10 cellular contexts compared by ENCODE assay signal in genomic region chr12:11875414-11875935, GRCh38.
A peak's percentile ranks its signal among the peaks of the same experiment; 100 is the strongest.
DNase-seq lines count a peak whose midpoint lies in the region; ATAC-seq and TF ChIP-seq lines count a peak whose summit lies in the region.
"Had no signal": no experiment of that assay in that cellular context is flagged by ENCODE, and none has a peak within 500 bp of the region (broad histone marks: within the 10 kb centered on the region; RNA-seq: fewer than 3 reads in every experiment).

No MANE protein-coding gene starts in this region.

- TF ChIP-seq POLR2A in breast epithelium (IDR thresholded peaks at IDR 0.05): no peak

- peak overlapping the region; percentile 75 to 86 for H3K27ac ChIP-seq in breast epithelium

- H3K9me3 Mint-ChIP-seq in IgD-negative memory B cell: no peaks in the 10 kb centered on the region
- H3K9me3 Mint-ChIP-seq in stimulated activated effector memory CD8-positive, alpha-beta T cell treated with anti-CD3 and anti-CD28 coated beads, Interleukin-12 subunit alpha, Interleukin-12 subunit beta, amount 100 ng/mL, for 72 hours: no peaks in the 10 kb centered on the region

- peak in 2 of 3 donors; percentile 4 to 8 for TF ChIP-seq CTCF in breast epithelium (IDR thresholded peaks at IDR 0.05)

- no peaks in the 10 kb centered on the region for H3K36me3 ChIP-seq in breast epithelium

- peaks cover 17% of the 10 kb centered on the region for H3K36me3 Mint-ChIP-seq in IgD-negative memory B cell
- H3K36me3 Mint-ChIP-seq in stimulated activated effector memory CD8-positive, alpha-beta T cell treated with anti-CD3 and anti-CD28 coated beads, Interleukin-12 subunit alpha, Interleukin-12 subunit beta, amount 100 ng/mL, for 72 hours: peaks cover 92% of the 10 kb centered on the region

- peaks cover 7 to 14% of the 10 kb centered on the region in 2 donors for H3K4me1 ChIP-seq in breast epithelium

- H3K4me3 Mint-ChIP-seq in IgD-negative memory B cell: no peak overlapping the region
- no peak overlapping the region for H3K4me3 Mint-ChIP-seq in stimulated activated effector memory CD8-positive, alpha-beta T cell treated with anti-CD3 and anti-CD28 coated beads, Interleukin-12 subunit alpha, Interleukin-12 subunit beta, amount 100 ng/mL, for 72 hours

- no peaks in the 10 kb centered on the region for H3K27me3 Mint-ChIP-seq in IgD-negative memory B cell

- ATAC-seq in stimulated activated effector memory CD8-positive, alpha-beta T cell treated with anti-CD3 and anti-CD28 coated beads, Interleukin-12 subunit alpha, Interleukin-12 subunit beta, amount 100 ng/mL, for 72 hours: peak; percentile 97
- no peak for ATAC-seq in GM19328 (IDR thresholded peaks at IDR 0.05; ENCODE audit: unreplicated experiment)
- no peak for ATAC-seq in GM21390 (IDR thresholded peaks at IDR 0.05; ENCODE audit: unreplicated experiment)

- H3K4me1 Mint-ChIP-seq in IgD-negative memory B cell: peaks cover 4 to 11% (median 10%) of the 10 kb centered on the region in 3 donors
- H3K4me1 Mint-ChIP-seq in stimulated activated effector memory CD8-positive, alpha-beta T cell treated with anti-CD3 and anti-CD28 coated beads, Interleukin-12 subunit alpha, Interleukin-12 subunit beta, amount 100 ng/mL, for 72 hours: peaks cover 47% of the 10 kb centered on the region

- H3K27ac Mint-ChIP-seq in IgD-negative memory B cell: peak overlapping the region in 2 of 3 donors; percentile 39 to 68
- H3K27ac Mint-ChIP-seq in stimulated activated effector memory CD8-positive, alpha-beta T cell treated with anti-CD3 and anti-CD28 coated beads, Interleukin-12 subunit alpha, Interleukin-12 subunit beta, amount 100 ng/mL, for 72 hours: peak overlapping the region; percentile 3

- no peak overlapping the region for H3K4me3 ChIP-seq in breast epithelium

- peak; percentile 10 to 18 for DNase-seq in activated CD4-positive, alpha-beta T cell treated with anti-CD3 and anti-CD28 coated beads for 24 hours (ENCODE audit: low read depth in 2 of 2)
- no peak for DNase-seq in activated CD4-positive, alpha-beta T cell treated with anti-CD3 and anti-CD28 coated beads for 1 hour
- DNase-seq in breast epithelium (ENCODE audit: low spot score in 2 of 2): no peak
- no peak for DNase-seq in stimulated activated effector memory CD8-positive, alpha-beta T cell treated with anti-CD3 and anti-CD28 coated beads, Interleukin-12 subunit alpha, Interleukin-12 subunit beta, amount 100 ng/mL, for 72 hours (ENCODE audit: low spot score in 2 of 2)
- no peak for DNase-seq in middle frontal gyrus (ENCODE audit: extremely low spot score, low spot score)
- DNase-seq: NCI-H1092 treated with DMSO at 0.1 percent for 48 hours, SHP77 had no signal

- intact Hi-C loops in breast epithelium (cut with DNase I; ENCODE audit: low total_unique reads): loop anchor here (5.0 kb wide), 1 partner anchor 113 kb away; no protein-coding TSS in a partner anchor

- H3K9me3 ChIP-seq in breast epithelium: no peaks in the 10 kb centered on the region

- H3K27me3 ChIP-seq in breast epithelium: no peaks in the 10 kb centered on the region

Comparison
In these comparisons a context has a peak if more than half of its experiments do, and no peak if none do; other contexts are left out.
1. DNase-seq: peak in activated CD4-positive, alpha-beta T cell treated with anti-CD3 and anti-CD28 coated beads for 24 hours (2 of 2); none in activated CD4-positive, alpha-beta T cell treated with anti-CD3 and anti-CD28 coated beads for 1 hour (single experiment), breast epithelium (0 of 2), stimulated activated effector memory CD8-positive, alpha-beta T cell treated with anti-CD3 and anti-CD28 coated beads, Interleukin-12 subunit alpha, Interleukin-12 subunit beta, amount 100 ng/mL, for 72 hours (0 of 2) and middle frontal gyrus (single experiment).